Comparison of ENCODE assay signal across 1 cellular context in the genomic region with DNA sequence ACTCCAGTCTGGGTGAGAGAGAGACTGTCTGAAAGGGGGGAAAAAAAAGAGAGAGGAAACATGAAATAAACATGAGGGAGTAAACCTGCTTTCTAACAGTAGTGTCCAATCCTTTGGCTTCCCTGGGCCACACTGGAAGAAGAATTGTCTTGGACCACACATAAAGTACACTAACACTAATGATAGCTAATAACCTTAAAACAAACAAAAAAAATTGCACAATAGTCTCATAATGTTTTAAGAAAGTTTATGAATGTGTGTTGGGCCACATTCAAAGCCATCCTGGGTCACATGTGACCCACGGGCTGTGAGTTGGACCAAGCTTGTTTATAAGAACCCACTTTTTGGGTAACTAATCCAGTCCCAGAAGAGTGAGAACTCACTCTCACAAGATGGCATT.
TF ChIP-seq lines count a peak whose summit lies in the region.

No MANE protein-coding gene starts in this region.

TF ChIP-seq in IMR-90, 13 proteins besides CTCF, POLR2A, EP300 and RAD21:
- TF ChIP-seq CHD1 (IDR thresholded peaks at IDR 0.05; ENCODE audit: low read depth, low read length), result no peak
- TF ChIP-seq CEBPB (IDR thresholded peaks at IDR 0.05; ENCODE audit: low read depth, low read length), result peak; percentile 58
- no peak for TF ChIP-seq FOS (IDR thresholded peaks at IDR 0.05; ENCODE audit: low read depth, low read length)
TF ChIP-seq in IMR-90: peak in this region for 1.
